Comparison of ENCODE assay signal across 9 cellular contexts in genomic region chr9:135502168-135502872, GRCh38. TPM values are rescaled to one million over a fixed set of nuclear protein-coding genes. Genes with fewer than 3 reads are reported as not detected.
DNase-seq lines count a peak whose midpoint lies in the region; ATAC-seq and TF ChIP-seq lines count a peak whose summit lies in the region.
"Had no signal": no experiment of that assay in that cellular context is flagged by ENCODE, and none has a peak within 500 bp of the region (broad histone marks: within the 10 kb centered on the region; RNA-seq: fewer than 3 reads in every experiment).

No MANE protein-coding gene starts in this region.

- no peak overlapping the region for H2AFZ ChIP-seq in GM23338
- no peak overlapping the region for H2AFZ ChIP-seq in trophoblast cell (ENCODE audit: insufficient read depth, low read length, poor library complexity)

- H3K79me2 ChIP-seq in GM23338 (replicated peaks; ENCODE audit: insufficient read depth) = peaks cover 19% of the 10 kb centered on the region
- H3K79me2 ChIP-seq in trophoblast cell (ENCODE audit: control insufficient read depth, insufficient read depth, low read length, poor library complexity) = peaks cover 12% of the 10 kb centered on the region

- no peak overlapping the region for H4K8ac ChIP-seq in trophoblast cell (ENCODE audit: low read depth, low read length)

- no peak overlapping the region for H2AK5ac ChIP-seq in trophoblast cell (ENCODE audit: low read length)

- H4K91ac ChIP-seq in trophoblast cell (ENCODE audit: low read depth, low read length) = no peak overlapping the region

- CTCF ChIA-PET in Panc1 (lab: Charles Lee) = interaction anchor here (0.6 kb wide), 1 partner anchor 26 kb away, joined by 7 read pairs; no protein-coding TSS in a partner anchor

- no peaks in the 10 kb centered on the region; the same call in 1 of the 2 replicates for H3K4me1 ChIP-seq in GM23338 (ENCODE audit: insufficient read depth)
- peaks cover 4% of the 10 kb centered on the region for H3K4me1 ChIP-seq in Panc1 (ENCODE audit: control insufficient read depth, insufficient read depth, low read length)
- peaks cover 7% of the 10 kb centered on the region for H3K4me1 ChIP-seq in endodermal cell (ENCODE audit: control insufficient read depth, insufficient read depth, low read length)
- H3K4me1 ChIP-seq in trophoblast cell (ENCODE audit: control insufficient read depth in 1 of 2, insufficient read depth in 2 of 2, low read length in 2 of 2) = peaks cover 16 to 19% of the 10 kb centered on the region in 2 experiments
- H3K4me1 ChIP-seq in gastroesophageal sphincter = peaks cover 2 to 40% (median 15%) of the 10 kb centered on the region in 3 donors

- H3K18ac ChIP-seq in trophoblast cell (ENCODE audit: low read length) = no peak overlapping the region

- ATAC-seq in GM23338 (no peak), Panc1 (no peak), GM21381 (IDR thresholded peaks at IDR 0.05; ENCODE audit: unreplicated experiment) (no peak), gastroesophageal sphincter (no peak), GM19023 (IDR thresholded peaks at IDR 0.05; ENCODE audit: unreplicated experiment) (no peak)
- ATAC-seq: right cardiac atrium had no signal

- POLR2A ChIA-PET in Panc1 (lab: Charles Lee) = no interaction called here

- peak overlapping the region; percentile 82 for H3K4me3 Mint-ChIP-seq in GM23338
- H3K4me3 Mint-ChIP-seq in endodermal cell = peak overlapping the region; percentile 83

- TF ChIP-seq POLR2A in gastroesophageal sphincter (IDR thresholded peaks at IDR 0.05) = no peak

- no peak for TF ChIP-seq CTCF in GM23338 (conservative IDR thresholded peaks at IDR 0.05; ENCODE audit: low read depth in 2 of 2)
- no peak for TF ChIP-seq CTCF in Panc1 (IDR thresholded peaks at IDR 0.05)
- no peak for TF ChIP-seq CTCF in endodermal cell (conservative IDR thresholded peaks at IDR 0.05)
- TF ChIP-seq CTCF in gastroesophageal sphincter (IDR thresholded peaks at IDR 0.05) = no peak

- no peak overlapping the region for H2BK5ac ChIP-seq in trophoblast cell (ENCODE audit: low read depth, low read length, poor library complexity)

- H3F3A ChIP-seq in GM23338 (replicated peaks; ENCODE audit: low read depth) = 0 out of 2 replicates have a peak, but pooled peaks cover 3% of the 10 kb centered on the region

- H3K36me3 Mint-ChIP-seq in GM23338 (ENCODE audit: low read depth) (peaks cover 39% of the 10 kb centered on the region), endodermal cell (ENCODE audit: low read depth) (peaks cover 26% of the 10 kb centered on the region)

- H3K4me1 Mint-ChIP-seq in GM23338 (peaks cover 16% of the 10 kb centered on the region), endodermal cell (peaks cover 8% of the 10 kb centered on the region)

- H4K12ac ChIP-seq in trophoblast cell (ENCODE audit: low read depth, low read length) = no peak overlapping the region

- peaks cover 10% of the 10 kb centered on the region for H3K79me1 ChIP-seq in trophoblast cell (ENCODE audit: low read length)

- no peaks in the 10 kb centered on the region; the same call in 2 of the 3 replicates for H3K9me3 Mint-ChIP-seq in GM23338
- H3K9me3 Mint-ChIP-seq in endodermal cell = no peaks in the 10 kb centered on the region

- no peak overlapping the region for H3K23ac ChIP-seq in trophoblast cell (ENCODE audit: low read length)

- no peak overlapping the region for H3K27ac Mint-ChIP-seq in GM23338
- H3K27ac Mint-ChIP-seq in endodermal cell = no peak overlapping the region

- intact Hi-C loops in Panc1 (cut with micrococcal nuclease; ENCODE audit: unreplicated experiment) = no loop called here

- H2BK12ac ChIP-seq in trophoblast cell (ENCODE audit: low read length) = no peak overlapping the region

- H3K9me3 ChIP-seq in Panc1 (ENCODE audit: control insufficient read depth, insufficient read depth, low read depth, low read length) = no peaks in the 10 kb centered on the region
- no peaks in the 10 kb centered on the region for H3K9me3 ChIP-seq in endodermal cell (ENCODE audit: control insufficient read depth, low read length)
- H3K9me3 ChIP-seq in trophoblast cell (ENCODE audit: insufficient read depth, low read depth, low read length) = no peaks in the 10 kb centered on the region
- H3K9me3 ChIP-seq in gastroesophageal sphincter = no peaks in the 10 kb centered on the region

- no peaks in the 10 kb centered on the region for H3K9me2 ChIP-seq in GM23338 (ENCODE audit: insufficient read depth)

- WGBS in endodermal cell (ENCODE audit: insufficient coverage in 1 of 2, insufficient read length in 1 of 2), 2 experiments = 93 to 94% methylated on average over 7 to 15 of the region's 15 CpGs
- WGBS in trophoblast cell (ENCODE audit: extremely low coverage, insufficient coverage, insufficient read length) = no CpG with 5 or more reads among the region's 15 CpGs
- 79 to 85% methylated on average over 5 to 7 of the region's 15 CpGs for WGBS in gastroesophageal sphincter (ENCODE audit: low coverage in 1 of 2), 2 donors

- no peak overlapping the region for H2BK120ac ChIP-seq in trophoblast cell (ENCODE audit: insufficient read depth, low read length, poor library complexity)

- H3K27ac ChIP-seq in GM23338 (ENCODE audit: low read depth) (no peak overlapping the region), Panc1 (ENCODE audit: low read length) (no peak overlapping the region), endodermal cell (ENCODE audit: low read depth, low read length) (no peak overlapping the region), trophoblast cell (ENCODE audit: low read depth, low read length) (no peak overlapping the region), gastroesophageal sphincter (no peak overlapping the region)

- H3K4me2 ChIP-seq in GM23338 = peak overlapping the region; percentile 95; the same call in 1 of the 2 replicates
- H3K4me2 ChIP-seq in trophoblast cell (ENCODE audit: low read length) = no peak overlapping the region

- no peak overlapping the region for H3K14ac ChIP-seq in trophoblast cell (ENCODE audit: low read length)

- H3K27me3 ChIP-seq in GM23338 (ENCODE audit: insufficient read depth) (no peaks in the 10 kb centered on the region), Panc1 (ENCODE audit: control insufficient read depth, insufficient read depth, low read length) (no peaks in the 10 kb centered on the region), endodermal cell (ENCODE audit: control insufficient read depth, insufficient read depth, low read length, poor library complexity, severe bottlenecking) (no peaks in the 10 kb centered on the region), trophoblast cell (ENCODE audit: insufficient read depth, low read length) (no peaks in the 10 kb centered on the region), gastroesophageal sphincter (no peaks in the 10 kb centered on the region)

- peak overlapping the region; percentile 83; the same call in 1 of the 2 replicates for H3K4me3 ChIP-seq in GM23338
- H3K4me3 ChIP-seq in Panc1 (ENCODE audit: low read depth in 2 of 2, low read length in 2 of 2) = no peak overlapping the region; a peak in 1 of 4 replicates
- H3K4me3 ChIP-seq in endodermal cell (ENCODE audit: low read length) = peak overlapping the region; percentile 84
- H3K4me3 ChIP-seq in trophoblast cell (ENCODE audit: low read depth, low read length) = no peak overlapping the region
- H3K4me3 ChIP-seq in gastroesophageal sphincter = peak overlapping the region in 1 of 2 donors; percentile 98

- in situ Hi-C loops in Panc1 (cut with HindIII; ENCODE audit: low pct_unique_long_range_greater_than_20kb, low sequenced_read_pairs) (no loop called here), ACHN (cut with HindIII; ENCODE audit: low pct_ligation_motif_present, low pct_unique_long_range_greater_than_20kb, low sequenced_read_pairs) (no loop called here)

- no peak for TF ChIP-seq EP300 in gastroesophageal sphincter (IDR thresholded peaks at IDR 0.05)

- DNase-seq in GM23338 (ENCODE audit: low spot score) = no peak
- DNase-seq in Panc1 (ENCODE audit: low read depth, low spot score) = no peak
- no peak for DNase-seq in endodermal cell
- no peak for DNase-seq in trophoblast cell
- no peak for DNase-seq in ACHN

- BruUV-seq in Panc1 (replicated peaks; lab: Mats Ljungman, UMichigan) = TSS peak; percentile 88

- H4K20me1 ChIP-seq in GM23338 (replicated peaks; ENCODE audit: insufficient read depth) = no peaks in the 10 kb centered on the region; the same call in 1 of the 2 replicates

- H3K9ac ChIP-seq in endodermal cell (ENCODE audit: extremely low read depth, low read length, poor library complexity, severe bottlenecking) (no peak overlapping the region), trophoblast cell (ENCODE audit: low read length) (peak overlapping the region; percentile 43)

- H3K27me3 Mint-ChIP-seq in GM23338 (ENCODE audit: insufficient read depth, low read depth, poor library complexity) (peaks cover 14% of the 10 kb centered on the region), endodermal cell (ENCODE audit: insufficient read depth) (peaks cover 7% of the 10 kb centered on the region)

- H3K36me3 ChIP-seq in GM23338 (ENCODE audit: insufficient read depth) (peaks cover 9% of the 10 kb centered on the region; the same call in 1 of the 2 replicates), Panc1 (ENCODE audit: control insufficient read depth, insufficient read depth, low read length) (peaks cover 4% of the 10 kb centered on the region; the same call in 1 of the 2 replicates), endodermal cell (ENCODE audit: control insufficient read depth, insufficient read depth, low read length) (peaks cover 37% of the 10 kb centered on the region), trophoblast cell (ENCODE audit: control insufficient read depth in 1 of 2, insufficient read depth in 2 of 2, low read length in 2 of 2) (peaks cover 37% of the 10 kb centered on the region in 2 experiments), gastroesophageal sphincter (peaks cover 0 to 43% of the 10 kb centered on the region in 2 donors)

- H3K4ac ChIP-seq in trophoblast cell (ENCODE audit: low read depth, low read length) = peak overlapping the region; percentile 9

RNA-seq across cellular contexts. Expression of gene MRPS2, which starts 1.8 kb away (rescaled TPM):
- 96.5 and 116 TPM in 2 replicates for total RNA-seq in GM23338 (2014; rRNA removed; shearing (Covaris generic))
- polyA plus RNA-seq in GM23338 (2016; fragmentation: Nextera tagmentation; extraction: Ambion mirVana) = 83.2 and 86.6 TPM in 2 replicates
- total RNA-seq in Panc1 (2021; ENCODE audit: unreplicated experiment) (33.5 TPM), endodermal cell (10 to 100 TPM; 50.2 to 53.1 TPM), gastroesophageal sphincter (10 to 100 TPM; 21.4 to 37.6 (median 25.6) TPM)
- polyA plus RNA-seq in Panc1 (2012; ENCODE audit: insufficient read length) = 79.0 TPM
- polyA plus RNA-seq in endodermal cell (2013, experiment 1 of 2) = 51.4 TPM
- 44.0 TPM for polyA plus RNA-seq in endodermal cell (2013, experiment 2 of 2)
- 73.0 and 79.0 TPM in 2 replicates for polyA plus RNA-seq in trophoblast cell (2013)

RNA-seq across cellular contexts. Expression of gene LCN1, which starts 18.9 kb away (rescaled TPM):
- not detected in 2 replicates for total RNA-seq in GM23338 (2014; rRNA removed; shearing (Covaris generic))
- polyA plus RNA-seq in GM23338 (2016; fragmentation: Nextera tagmentation; extraction: Ambion mirVana) = 0.27 TPM in 1 of 2 replicates, not detected in the other
- total RNA-seq in Panc1 (2021; ENCODE audit: unreplicated experiment) = not detected
- not detected for polyA plus RNA-seq in Panc1 (2012; ENCODE audit: insufficient read length)
- not detected for total RNA-seq in endodermal cell
- not detected for polyA plus RNA-seq in endodermal cell (2013, experiment 1 of 2)
- not detected for polyA plus RNA-seq in endodermal cell (2013, experiment 2 of 2)
- 0.14 and 0.15 TPM in 2 replicates for polyA plus RNA-seq in trophoblast cell (2013)
- not detected for total RNA-seq in gastroesophageal sphincter
- polyA plus RNA-seq: right cardiac atrium had no signal

RNA-seq across cellular contexts. Expression of gene PPP1R26, which starts 22.7 kb away (rescaled TPM):
- total RNA-seq in GM23338 (2014; rRNA removed; shearing (Covaris generic)) = 44.4 and 49.8 TPM in 2 replicates
- 10.7 and 11.4 TPM in 2 replicates for polyA plus RNA-seq in GM23338 (2016; fragmentation: Nextera tagmentation; extraction: Ambion mirVana)
- total RNA-seq in Panc1 (2021; ENCODE audit: unreplicated experiment) = 17.5 TPM
- 15.6 TPM for polyA plus RNA-seq in Panc1 (2012; ENCODE audit: insufficient read length)
- 10 to 100 TPM; 43.2 to 54.5 TPM for total RNA-seq in endodermal cell
- polyA plus RNA-seq in endodermal cell (2013, experiment 1 of 2) = 21.4 TPM
- polyA plus RNA-seq in endodermal cell (2013, experiment 2 of 2) = 20.9 TPM
- polyA plus RNA-seq in trophoblast cell (2013) = 6.9 and 7.6 TPM in 2 replicates
- total RNA-seq in gastroesophageal sphincter = 10 to 100 TPM; 10.9 to 25.0 (median 14.4) TPM

RNA-seq across cellular contexts. Expression of gene OBP2A, which starts 43.6 kb away (rescaled TPM):
- total RNA-seq in GM23338 (2014; rRNA removed; shearing (Covaris generic)) = not detected in 2 replicates
- not detected in 2 replicates for polyA plus RNA-seq in GM23338 (2016; fragmentation: Nextera tagmentation; extraction: Ambion mirVana)
- total RNA-seq in Panc1 (2021; ENCODE audit: unreplicated experiment) (not detected), endodermal cell (not detected), gastroesophageal sphincter (not detected)
- not detected for polyA plus RNA-seq in Panc1 (2012; ENCODE audit: insufficient read length)
- not detected for polyA plus RNA-seq in endodermal cell (2013, experiment 1 of 2)
- polyA plus RNA-seq in endodermal cell (2013, experiment 2 of 2) = not detected
- 0.08 TPM in 1 of 2 replicates, not detected in the other for polyA plus RNA-seq in trophoblast cell (2013)
- total RNA-seq: right cardiac atrium had no signal
- polyA plus RNA-seq: right cardiac atrium had no signal

RNA-seq across cellular contexts. Expression of gene PAEP, which starts 59.2 kb away (rescaled TPM):
- total RNA-seq in GM23338 (2014; rRNA removed; shearing (Covaris generic)) = not detected in 2 replicates
- polyA plus RNA-seq in GM23338 (2016; fragmentation: Nextera tagmentation; extraction: Ambion mirVana) = not detected in 2 replicates
- not detected for total RNA-seq in Panc1 (2021; ENCODE audit: unreplicated experiment)
- polyA plus RNA-seq in Panc1 (2012; ENCODE audit: insufficient read length) = not detected
- total RNA-seq in endodermal cell = not detected
- not detected for polyA plus RNA-seq in endodermal cell (2013, experiment 1 of 2)
- polyA plus RNA-seq in endodermal cell (2013, experiment 2 of 2) = not detected
- 4.9 and 5.6 TPM in 2 replicates for polyA plus RNA-seq in trophoblast cell (2013)
- not detected for total RNA-seq in gastroesophageal sphincter
- total RNA-seq: right cardiac atrium had no signal
- polyA plus RNA-seq: right cardiac atrium had no signal

Comparison
In these comparisons a context has a peak if more than half of its experiments do, and no peak if none do; other contexts are left out.
1. H3K4me3 ChIP-seq: peak in GM23338 (single experiment) and endodermal cell (single experiment); none in Panc1 (0 of 2) and trophoblast cell (single experiment).